7 cellular contexts compared by ENCODE assay signal in genomic region chr17:44354582-44355309, GRCh38. TPM values are rescaled to one million over a fixed set of nuclear protein-coding genes. Genes with fewer than 3 reads are reported as not detected.
A peak's percentile ranks its signal among the peaks of the same experiment; 100 is the strongest.
DNase-seq lines count a peak whose midpoint lies in the region; ATAC-seq lines count a peak whose summit lies in the region.

No MANE protein-coding gene starts in this region.

- ATAC-seq in left ventricle myocardium superior (no peak), GM21360 (IDR thresholded peaks at IDR 0.05; ENCODE audit: unreplicated experiment) (no peak)

- peak; percentile 84 for DNase-seq in Karpas-422
- DNase-seq in activated T-cell treated with anti-CD3 and anti-CD28 coated beads, Interleukin-2, amount 50 U/mL, for 24 hours, result peak; percentile 73
- peak; percentile 78 for DNase-seq in left ventricle myocardium superior
- DNase-seq in stimulated activated CD8-positive, alpha-beta memory T cell treated with anti-CD3 and anti-CD28 coated beads, Interleukin-15, amount 100 ng/mL, for 24 hours (ENCODE audit: low read depth), result peak; percentile 40
- no peak for DNase-seq in NCI-H1417 (lab: John Stamatoyannopoulos, UW)
- no peak for DNase-seq in NCI-H345 treated with DMSO at 0.1 percent for 48 hours (lab: John Stamatoyannopoulos, UW; ENCODE audit: unreplicated experiment)

- no peak overlapping the region for H3K27ac Mint-ChIP-seq in activated T-cell treated with anti-CD3 and anti-CD28 coated beads, Interleukin-2, amount 50 U/mL, for 24 hours

- no peak overlapping the region for H3K4me3 ChIP-seq in Karpas-422 (ENCODE audit: low read length)

- H3K36me3 ChIP-seq in Karpas-422 (ENCODE audit: insufficient read depth, low read length), result peaks cover 4% of the 10 kb centered on the region

- H3K9me3 ChIP-seq in Karpas-422 (ENCODE audit: low read length), result no peaks in the 10 kb centered on the region

- intact Hi-C loops in left ventricle myocardium superior (cut with micrococcal nuclease), result no loop called here

- no peaks in the 10 kb centered on the region for H3K79me2 ChIP-seq in Karpas-422 (ENCODE audit: low read length)

- H3K4me2 ChIP-seq in Karpas-422 (ENCODE audit: low read depth, low read length, poor library complexity, severe bottlenecking), result no peak overlapping the region

- H3K9ac ChIP-seq in Karpas-422 (ENCODE audit: low read length), result no peak overlapping the region

- no peak overlapping the region for H3K27ac ChIP-seq in Karpas-422 (ENCODE audit: low read length)

- H3K27me3 ChIP-seq in Karpas-422 (ENCODE audit: low read length), result no peaks in the 10 kb centered on the region

- peaks cover 5% of the 10 kb centered on the region for H3K27me3 Mint-ChIP-seq in activated T-cell treated with anti-CD3 and anti-CD28 coated beads, Interleukin-2, amount 50 U/mL, for 24 hours

- H3K9me3 Mint-ChIP-seq in activated T-cell treated with anti-CD3 and anti-CD28 coated beads, Interleukin-2, amount 50 U/mL, for 24 hours, result no peaks in the 10 kb centered on the region

- no peak overlapping the region for H2AFZ ChIP-seq in Karpas-422 (ENCODE audit: low read length)

- H3K4me1 ChIP-seq in Karpas-422 (ENCODE audit: low read length), result peaks cover 4% of the 10 kb centered on the region; the same call in 1 of the 2 replicates

- H3K9me2 ChIP-seq in Karpas-422 (replicated peaks; ENCODE audit: insufficient read depth, low read length), result no peaks in the 10 kb centered on the region

- H3K4me3 Mint-ChIP-seq in activated T-cell treated with anti-CD3 and anti-CD28 coated beads, Interleukin-2, amount 50 U/mL, for 24 hours, result peak overlapping the region; percentile 59

- peaks cover 4% of the 10 kb centered on the region for H3K4me1 Mint-ChIP-seq in activated T-cell treated with anti-CD3 and anti-CD28 coated beads, Interleukin-2, amount 50 U/mL, for 24 hours (ENCODE audit: low read depth)

- peaks cover 13% of the 10 kb centered on the region for H3K36me3 Mint-ChIP-seq in activated T-cell treated with anti-CD3 and anti-CD28 coated beads, Interleukin-2, amount 50 U/mL, for 24 hours (ENCODE audit: low read depth)

- 0 out of 2 replicates have a peak, but pooled peaks cover 3% of the 10 kb centered on the region for H4K20me1 ChIP-seq in Karpas-422 (ENCODE audit: insufficient read depth, low read depth, low read length)

RNA-seq across cellular contexts. Expression of gene FAM171A2, which starts 8.9 kb away (rescaled TPM):
- total RNA-seq in Karpas-422 (2014; rRNA removed; shearing (Covaris generic); ENCODE audit: low replicate concordance), result 0.40 and 1.2 TPM in 2 replicates
- 0.72 TPM for total RNA-seq in left ventricle myocardium superior

RNA-seq across cellular contexts. Expression of gene GRN, which starts 9.6 kb away (rescaled TPM):
- 194 and 327 TPM in 2 replicates for total RNA-seq in Karpas-422 (2014; rRNA removed; shearing (Covaris generic); ENCODE audit: low replicate concordance)
- 156 TPM for total RNA-seq in left ventricle myocardium superior

RNA-seq across cellular contexts. Expression of gene SLC25A39, which starts 30.1 kb away (rescaled TPM):
- total RNA-seq in Karpas-422 (2014; rRNA removed; shearing (Covaris generic); ENCODE audit: low replicate concordance), result 78.7 and 163 TPM in 2 replicates
- 52.3 TPM for total RNA-seq in left ventricle myocardium superior

RNA-seq across cellular contexts. Expression of gene ITGA2B, which starts 34.7 kb away (rescaled TPM):
- total RNA-seq in Karpas-422 (2014; rRNA removed; shearing (Covaris generic); ENCODE audit: low replicate concordance), result 0.07 and 0.26 TPM in 2 replicates
- total RNA-seq in left ventricle myocardium superior, result 0.72 TPM

RNA-seq across cellular contexts. Expression of gene RUNDC3A, which starts 46.3 kb away (rescaled TPM):
- total RNA-seq in Karpas-422 (2014; rRNA removed; shearing (Covaris generic); ENCODE audit: low replicate concordance), result 1.5 and 2.3 TPM in 2 replicates
- 0.45 TPM for total RNA-seq in left ventricle myocardium superior

Comparison
In these comparisons a context has a peak if more than half of its experiments do, and no peak if none do; other contexts are left out.
1. DNase-seq: peak in Karpas-422 (single experiment), activated T-cell treated with anti-CD3 and anti-CD28 coated beads, Interleukin-2, amount 50 U/mL, for 24 hours (single experiment), left ventricle myocardium superior (single experiment) and stimulated activated CD8-positive, alpha-beta memory T cell treated with anti-CD3 and anti-CD28 coated beads, Interleukin-15, amount 100 ng/mL, for 24 hours (single experiment); none in NCI-H1417 (0 of 3) and NCI-H345 treated with DMSO at 0.1 percent for 48 hours (single experiment).